In genomic region chr17:19720631-19721426, GRCh38 we compare ENCODE assay signal across 1 cellular context.
TF ChIP-seq lines count a peak whose summit lies in the region.

No MANE protein-coding gene starts in this region.

TF ChIP-seq in HepG2, 621 proteins besides CTCF, POLR2A, EP300 and RAD21 (continued from another document and continues in another):
- TF ChIP-seq, protein P1, sequence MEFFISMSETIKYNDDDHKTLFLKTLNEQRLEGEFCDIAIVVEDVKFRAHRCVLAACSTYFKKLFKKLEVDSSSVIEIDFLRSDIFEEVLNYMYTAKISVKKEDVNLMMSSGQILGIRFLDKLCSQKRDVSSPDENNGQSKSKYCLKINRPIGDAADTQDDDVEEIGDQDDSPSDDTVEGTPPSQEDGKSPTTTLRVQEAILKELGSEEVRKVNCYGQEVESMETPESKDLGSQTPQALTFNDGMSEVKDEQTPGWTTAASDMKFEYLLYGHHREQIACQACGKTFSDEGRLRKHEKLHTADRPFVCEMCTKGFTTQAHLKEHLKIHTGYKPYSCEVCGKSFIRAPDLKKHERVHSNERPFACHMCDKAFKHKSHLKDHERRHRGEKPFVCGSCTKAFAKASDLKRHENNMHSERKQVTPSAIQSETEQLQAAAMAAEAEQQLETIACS (CRISPR knock-in tag; IDR thresholded peaks at IDR 0.05) = no peak
- TF ChIP-seq MED1 (CRISPR knock-in tag; IDR thresholded peaks at IDR 0.05) (peak; percentile 59; the same call in 1 of the 2 replicates), SOX13 (IDR thresholded peaks at IDR 0.05) (no peak), SOX13 (CRISPR knock-in tag; conservative IDR thresholded peaks at IDR 0.05 in 1 of 2, IDR thresholded peaks at IDR 0.05 in 1 of 2) (peak in 1 of 2 experiments; percentile 74; a peak in 2 of 4 replicates), ZNF484 (CRISPR knock-in tag; IDR thresholded peaks at IDR 0.05; ENCODE audit: borderline replicate concordance, low read depth) (no peak), ZNF75D (CRISPR knock-in tag; IDR thresholded peaks at IDR 0.05; ENCODE audit: borderline replicate concordance) (no peak), ZNF460 (CRISPR knock-in tag; IDR thresholded peaks at IDR 0.05; ENCODE audit: borderline replicate concordance) (no peak; the same call in 1 of the 2 replicates), ZKSCAN5 (CRISPR knock-in tag; IDR thresholded peaks at IDR 0.05) (0 out of 2 replicates have a peak, but pooled peaks have one; percentile 35), ZSCAN9 (CRISPR knock-in tag; IDR thresholded peaks at IDR 0.05; ENCODE audit: borderline replicate concordance) (no peak), ZNF609 (CRISPR knock-in tag; IDR thresholded peaks at IDR 0.05; ENCODE audit: borderline replicate concordance) (peak; percentile 90), NCOA1 (CRISPR knock-in tag; IDR thresholded peaks at IDR 0.05) (0 out of 2 replicates have a peak, but pooled peaks have one; percentile 60), DPF2 (CRISPR knock-in tag; IDR thresholded peaks at IDR 0.05; ENCODE audit: borderline replicate concordance, low read depth) (0 out of 2 replicates have a peak, but pooled peaks have one; percentile 29), ZNF564 (CRISPR knock-in tag; IDR thresholded peaks at IDR 0.05) (peak; percentile 20; the same call in 1 of the 2 replicates), ZNF33B (CRISPR knock-in tag; IDR thresholded peaks at IDR 0.05) (0 out of 2 replicates have a peak, but pooled peaks have one; percentile 54), BHLHE40 (IDR thresholded peaks at IDR 0.05; ENCODE audit: low read length) (peak; percentile 88), CEBPZ (IDR thresholded peaks at IDR 0.05; ENCODE audit: low read length) (no peak), YEATS4 (CRISPR knock-in tag; IDR thresholded peaks at IDR 0.05; ENCODE audit: borderline replicate concordance) (no peak), HIC2 (CRISPR knock-in tag; IDR thresholded peaks at IDR 0.05; ENCODE audit: low read depth) (peak; percentile 79), GATAD1 (CRISPR knock-in tag; IDR thresholded peaks at IDR 0.05) (no peak), UBTF (CRISPR knock-in tag; IDR thresholded peaks at IDR 0.05) (peak; percentile 50; the same call in 1 of the 2 replicates), ZNF660 (CRISPR knock-in tag; IDR thresholded peaks at IDR 0.05; ENCODE audit: borderline replicate concordance, low read depth) (no peak), ZNF3 (CRISPR knock-in tag; IDR thresholded peaks at IDR 0.05) (no peak), CBX2 (IDR thresholded peaks at IDR 0.05; ENCODE audit: low read depth, low read length) (no peak), CBX2 (CRISPR knock-in tag; IDR thresholded peaks at IDR 0.05; ENCODE audit: low read depth) (no peak), NPAS2 (CRISPR knock-in tag; IDR thresholded peaks at IDR 0.05; ENCODE audit: borderline replicate concordance) (no peak), ZNF563 (CRISPR knock-in tag; IDR thresholded peaks at IDR 0.05) (no peak), ZNF569 (CRISPR knock-in tag; IDR thresholded peaks at IDR 0.05; ENCODE audit: borderline replicate concordance) (no peak), ZNF652 (CRISPR knock-in tag; IDR thresholded peaks at IDR 0.05; ENCODE audit: borderline replicate concordance, low read depth) (peak; percentile 60; the same call in 1 of the 2 replicates)
- TF ChIP-seq, protein P2, sequence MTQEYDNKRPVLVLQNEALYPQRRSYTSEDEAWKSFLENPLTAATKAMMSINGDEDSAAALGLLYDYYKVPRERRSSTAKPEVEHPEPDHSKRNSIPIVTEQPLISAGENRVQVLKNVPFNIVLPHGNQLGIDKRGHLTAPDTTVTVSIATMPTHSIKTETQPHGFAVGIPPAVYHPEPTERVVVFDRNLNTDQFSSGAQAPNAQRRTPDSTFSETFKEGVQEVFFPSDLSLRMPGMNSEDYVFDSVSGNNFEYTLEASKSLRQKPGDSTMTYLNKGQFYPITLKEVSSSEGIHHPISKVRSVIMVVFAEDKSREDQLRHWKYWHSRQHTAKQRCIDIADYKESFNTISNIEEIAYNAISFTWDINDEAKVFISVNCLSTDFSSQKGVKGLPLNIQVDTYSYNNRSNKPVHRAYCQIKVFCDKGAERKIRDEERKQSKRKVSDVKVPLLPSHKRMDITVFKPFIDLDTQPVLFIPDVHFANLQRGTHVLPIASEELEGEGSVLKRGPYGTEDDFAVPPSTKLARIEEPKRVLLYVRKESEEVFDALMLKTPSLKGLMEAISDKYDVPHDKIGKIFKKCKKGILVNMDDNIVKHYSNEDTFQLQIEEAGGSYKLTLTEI (CRISPR knock-in tag; conservative IDR thresholded peaks at IDR 0.05) = no peak
- TF ChIP-seq, protein P3, sequence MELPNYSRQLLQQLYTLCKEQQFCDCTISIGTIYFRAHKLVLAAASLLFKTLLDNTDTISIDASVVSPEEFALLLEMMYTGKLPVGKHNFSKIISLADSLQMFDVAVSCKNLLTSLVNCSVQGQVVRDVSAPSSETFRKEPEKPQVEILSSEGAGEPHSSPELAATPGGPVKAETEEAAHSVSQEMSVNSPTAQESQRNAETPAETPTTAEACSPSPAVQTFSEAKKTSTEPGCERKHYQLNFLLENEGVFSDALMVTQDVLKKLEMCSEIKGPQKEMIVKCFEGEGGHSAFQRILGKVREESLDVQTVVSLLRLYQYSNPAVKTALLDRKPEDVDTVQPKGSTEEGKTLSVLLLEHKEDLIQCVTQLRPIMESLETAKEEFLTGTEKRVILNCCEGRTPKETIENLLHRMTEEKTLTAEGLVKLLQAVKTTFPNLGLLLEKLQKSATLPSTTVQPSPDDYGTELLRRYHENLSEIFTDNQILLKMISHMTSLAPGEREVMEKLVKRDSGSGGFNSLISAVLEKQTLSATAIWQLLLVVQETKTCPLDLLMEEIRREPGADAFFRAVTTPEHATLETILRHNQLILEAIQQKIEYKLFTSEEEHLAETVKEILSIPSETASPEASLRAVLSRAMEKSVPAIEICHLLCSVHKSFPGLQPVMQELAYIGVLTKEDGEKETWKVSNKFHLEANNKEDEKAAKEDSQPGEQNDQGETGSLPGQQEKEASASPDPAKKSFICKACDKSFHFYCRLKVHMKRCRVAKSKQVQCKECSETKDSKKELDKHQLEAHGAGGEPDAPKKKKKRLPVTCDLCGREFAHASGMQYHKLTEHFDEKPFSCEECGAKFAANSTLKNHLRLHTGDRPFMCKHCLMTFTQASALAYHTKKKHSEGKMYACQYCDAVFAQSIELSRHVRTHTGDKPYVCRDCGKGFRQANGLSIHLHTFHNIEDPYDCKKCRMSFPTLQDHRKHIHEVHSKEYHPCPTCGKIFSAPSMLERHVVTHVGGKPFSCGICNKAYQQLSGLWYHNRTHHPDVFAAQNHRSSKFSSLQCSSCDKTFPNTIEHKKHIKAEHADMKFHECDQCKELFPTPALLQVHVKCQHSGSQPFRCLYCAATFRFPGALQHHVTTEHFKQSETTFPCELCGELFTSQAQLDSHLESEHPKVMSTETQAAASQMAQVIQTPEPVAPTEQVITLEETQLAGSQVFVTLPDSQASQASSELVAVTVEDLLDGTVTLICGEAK (IDR thresholded peaks at IDR 0.05) = no peak
- TF ChIP-seq, protein P3 (CRISPR knock-in tag; IDR thresholded peaks at IDR 0.05) = no peak
